In genomic region chr17:44919885-44920564, GRCh38 we compare ENCODE assay signal across 8 cellular contexts.
DNase-seq lines count a peak whose midpoint lies in the region; ATAC-seq lines count a peak whose summit lies in the region.

No MANE protein-coding gene starts in this region.

- DNase-seq in GM03348 (ENCODE audit: low spot score) (peak; percentile 90), NCI-H2227 treated with DMSO at 0.1 percent for 48 hours (lab: John Stamatoyannopoulos, UW) (peak; percentile 45), cerebellar cortex (ENCODE audit: low spot score) (peak; percentile 93), kidney tubule cell (ENCODE audit: low spot score) (peak; percentile 82)
- peak; percentile 11 to 28 (median 16) for DNase-seq in activated CD4-positive, CD25-positive, alpha-beta regulatory T cell (lab: John Stamatoyannopoulos, UW)
- peak; percentile 71 for DNase-seq in stimulated activated CD4-positive, alpha-beta T cell treated with anti-CD3 and anti-CD28 coated beads, Interleukin-1b, Interleukin-23, amount 100 ng/mL, for 48 hours

- ATAC-seq in HG02759 (IDR thresholded peaks at IDR 0.05; ENCODE audit: unreplicated experiment) (peak; percentile 77), HG02870 (IDR thresholded peaks at IDR 0.05; ENCODE audit: unreplicated experiment) (no peak)

Comparison
In these comparisons a context has a peak if more than half of its experiments do, and no peak if none do; other contexts are left out.
1. DNase-seq: peak in every context shown above with its lines; median percentile 93 in cerebellar cortex; 90 in GM03348; 82 in kidney tubule cell; 71 in stimulated activated CD4-positive, alpha-beta T cell treated with anti-CD3 and anti-CD28 coated beads, Interleukin-1b, Interleukin-23, amount 100 ng/mL, for 48 hours; 45 in NCI-H2227 treated with DMSO at 0.1 percent for 48 hours; 16 in activated CD4-positive, CD25-positive, alpha-beta regulatory T cell.